ENCODE assay signal across 15 cellular contexts in genomic region chr2:60976875-60977561, GRCh38. TPM values are rescaled to one million over a fixed set of nuclear protein-coding genes. Genes with fewer than 3 reads are reported as not detected.
DNase-seq lines count a peak whose midpoint lies in the region; ATAC-seq, FAIRE-seq and TF ChIP-seq lines count a peak whose summit lies in the region.
"Had no signal": no experiment of that assay in that cellular context is flagged by ENCODE, and none has a peak within 500 bp of the region (broad histone marks: within the 10 kb centered on the region; RNA-seq: fewer than 3 reads in every experiment).

No MANE protein-coding gene starts in this region.

- no peak for TF ChIP-seq POLR2A in heart left ventricle (IDR thresholded peaks at IDR 0.05)

- no peak overlapping the region for H2AFZ ChIP-seq in mammary epithelial cell (ENCODE audit: low read depth, low read length)
- H2AFZ ChIP-seq: hepatocyte had no signal

- H3K9me3 ChIP-seq in heart left ventricle (no peaks in the 10 kb centered on the region), mammary epithelial cell (replicated peaks; ENCODE audit: insufficient read depth, low read length) (no peaks in the 10 kb centered on the region)

- ATAC-seq in GM19452 (IDR thresholded peaks at IDR 0.05; ENCODE audit: unreplicated experiment) (peak; percentile 56), HG03354 (IDR thresholded peaks at IDR 0.05; ENCODE audit: poor library complexity, severe bottlenecking, unreplicated experiment) (peak; percentile 53), left lobe of liver (peak; percentile 96), heart left ventricle (no peak)

- no peak overlapping the region for H3K4me2 ChIP-seq in mammary epithelial cell (ENCODE audit: insufficient read depth, low read depth, low read length)
- H3K4me2 ChIP-seq: hepatocyte had no signal

- in situ Hi-C loops in mammary epithelial cell (cut with MboI; ENCODE audit: low sequenced_read_pairs in 2 of 2), result no loop called here

- no peaks in the 10 kb centered on the region for H4K20me1 ChIP-seq in mammary epithelial cell (ENCODE audit: insufficient read depth, low read length)

- no peaks in the 10 kb centered on the region for H3K79me2 ChIP-seq in mammary epithelial cell (ENCODE audit: insufficient read depth, low read length)
- H3K79me2 ChIP-seq: hepatocyte had no signal

- CTCF ChIA-PET in mammary epithelial cell (lab: Charles Lee; ENCODE audit: low non-redundant PET), result no interaction called here

- H3K9ac ChIP-seq in mammary epithelial cell (ENCODE audit: insufficient read depth, low read length), result no peak overlapping the region

- BruUV-seq in mammary epithelial cell (replicated peaks; lab: Mats Ljungman, UMichigan), result no TSS peak

- intact Hi-C loops in heart left ventricle (cut with DNase I) (no loop called here), mammary epithelial cell (cut with micrococcal nuclease) (no loop called here)

- DNase-seq in GM18507 (ENCODE audit: extremely low spot score, insufficient read length, low read depth) (no peak), left lobe of liver (ENCODE audit: low spot score) (no peak), GDM1 (lab: John Stamatoyannopoulos, UW) (no peak), RPMI8226 (no peak), heart left ventricle (no peak), mammary epithelial cell (no peak)
- DNase-seq: activated CD4-positive, alpha-beta T cell treated with anti-CD3 and anti-CD28 coated beads for 1 hour; DMS 273 treated with DMSO at 0.1 percent for 48 hours; midbrain; Right ventricle myocardium superior had no signal

- TF ChIP-seq CTCF in heart left ventricle (IDR thresholded peaks at IDR 0.05), result no peak
- TF ChIP-seq CTCF in mammary epithelial cell (conservative IDR thresholded peaks at IDR 0.05 in 1 of 2, IDR thresholded peaks at IDR 0.05 in 1 of 2; ENCODE audit: extremely low read depth in 1 of 2, insufficient read depth in 1 of 2, low read depth in 1 of 2, low read length in 2 of 2), result no peak

- H3K27me3 ChIP-seq in heart left ventricle (no peaks in the 10 kb centered on the region), mammary epithelial cell (ENCODE audit: insufficient read depth, low read length) (no peaks in the 10 kb centered on the region)
- H3K27me3 ChIP-seq: hepatocyte had no signal

- peak; percentile 73 for FAIRE-seq in GM18507 (lab: Jason Lieb, UNC)
- FAIRE-seq: astrocyte, endometrium had no signal

- H3K4me3 ChIP-seq in heart left ventricle (no peak overlapping the region), mammary epithelial cell (replicated peaks in 1 of 3; ENCODE audit: insufficient read depth in 1 of 3, low read depth in 2 of 3, low read length in 3 of 3) (no peak overlapping the region)
- H3K4me3 ChIP-seq: hepatocyte had no signal

- 75 to 77% (median 76%) methylated on average over 5 of the region's 5 CpGs for WGBS in heart left ventricle, 4 donors
- WGBS in mammary epithelial cell (ENCODE audit: low coverage, missing lambda C conversion rate), result 78% methylated on average over 5 of the region's 5 CpGs

- dilution Hi-C loops in mammary epithelial cell (cut with HindIII; ENCODE audit: low sequenced_read_pairs), result no loop called here

- H3K4me1 ChIP-seq in heart left ventricle (peaks cover 0 to 3% (median 0%) of the 10 kb centered on the region in 12 donors), mammary epithelial cell (ENCODE audit: insufficient read depth, low read length) (no peaks in the 10 kb centered on the region)

- H3K27ac ChIP-seq in heart left ventricle (no peak overlapping the region), mammary epithelial cell (ENCODE audit: insufficient read depth, low read depth, low read length) (no peak overlapping the region)
- H3K27ac ChIP-seq: hepatocyte had no signal

- H3K36me3 ChIP-seq in heart left ventricle (no peaks in the 10 kb centered on the region), mammary epithelial cell (ENCODE audit: insufficient read depth, low read length) (no peaks in the 10 kb centered on the region)

RNA-seq across cellular contexts. Expression of gene PEX13, which starts 40.5 kb away (rescaled TPM):
- 22.3 TPM for total RNA-seq in left lobe of liver
- 10 to 100 TPM; 17.8 to 27.6 (median 24.3) TPM for total RNA-seq in heart left ventricle
- 10 to 100 TPM; 11.7 to 20.3 TPM for polyA plus RNA-seq in heart left ventricle
- 10 to 100 TPM; 25.5 to 65.2 TPM for total RNA-seq in mammary epithelial cell
- polyA plus RNA-seq in mammary epithelial cell, result 20.0 TPM
- 53.7 TPM for polyA minus RNA-seq in mammary epithelial cell

RNA-seq across cellular contexts. Expression of gene PUS10, which starts 41.0 kb away (rescaled TPM):
- total RNA-seq in left lobe of liver (9.8 TPM), heart left ventricle (1 to 10 TPM; 2.5 to 6.5 (median 4.9) TPM), mammary epithelial cell (1 to 10 TPM; 4.5 to 5.8 TPM)
- polyA plus RNA-seq in heart left ventricle (1 to 10 TPM; 1.9 to 2.1 TPM), mammary epithelial cell (2.3 TPM)
- polyA minus RNA-seq in mammary epithelial cell, result 8.2 TPM

Comparison
In these comparisons a context has a peak if more than half of its experiments do, and no peak if none do; other contexts are left out.
1. ATAC-seq: peak in GM19452 (single experiment), HG03354 (single experiment) and left lobe of liver (single experiment); none in heart left ventricle (0 of 4).